Comparison of ENCODE assay signal across 23 cellular contexts in the genomic region with DNA sequence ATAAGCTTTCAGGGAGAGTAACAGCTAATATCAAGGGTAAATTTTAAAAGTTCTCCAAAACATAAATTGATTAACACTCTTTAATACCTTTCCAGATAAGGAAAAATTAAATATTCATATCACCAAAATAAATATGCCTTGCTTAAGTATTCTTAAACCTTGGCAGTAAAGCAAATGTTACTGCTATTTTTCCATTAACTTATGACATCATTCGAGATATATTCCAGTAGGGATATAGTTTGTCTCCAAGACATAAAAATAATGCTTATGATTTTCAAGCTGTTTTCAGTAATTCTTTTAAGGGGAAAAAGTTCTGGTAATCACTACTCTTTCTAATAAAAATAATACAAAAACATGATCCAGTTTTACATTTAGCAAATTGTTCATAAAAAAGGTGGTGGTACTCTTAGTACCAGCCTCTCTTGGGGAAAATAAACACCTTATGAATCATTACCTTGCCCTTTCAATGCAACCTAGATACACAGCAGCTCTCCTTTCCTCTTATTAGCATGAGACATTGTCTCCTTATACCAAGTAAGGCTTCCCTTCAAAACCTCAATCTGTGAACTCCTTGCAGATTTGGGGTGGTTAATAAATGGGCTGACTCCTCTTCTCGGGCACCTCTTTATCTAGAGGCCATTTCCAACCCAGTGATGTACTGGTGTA. TPM values are rescaled to one million over a fixed set of nuclear protein-coding genes. Genes with fewer than 3 reads are reported as not detected.
"Had no signal": no experiment of that assay in that cellular context is flagged by ENCODE, and none has a peak within 500 bp of the region (broad histone marks: within the 10 kb centered on the region; RNA-seq: fewer than 3 reads in every experiment).

No MANE protein-coding gene starts in this region.

- H3K4me3 ChIP-seq: left ventricle myocardium inferior, sigmoid colon, spleen, transverse colon, vagina had no signal

- H3K36me3 Mint-ChIP-seq: natural killer cell treated with Interleukin-12 subunit alpha and Interleukin-12 subunit beta and Interleukin-15 and Interleukin-18, amount 100 ng/mL, for 72 hours had no signal

- H3K9me3 Mint-ChIP-seq: activated B cell treated with CpG ODN at 0.5 μM for 24 hours; activated CD4-positive, alpha-beta T cell treated with anti-CD3 and anti-CD28 coated beads, Interleukin-2, amount 10 ng/mL, durations not matched to agents 7 days and 5 days; activated naive CD4-positive, alpha-beta T cell treated with anti-CD3 and anti-CD28 coated beads for 36 hours; activated T-helper 2 cell treated with anti-CD3 and anti-CD28 coated beads, Interferon-gamma antibody, Interleukin-2, Interleukin-4, amounts not matched to agents 10 μg/mL and 5 μg/mL and 100 μg/mL, durations not matched to agents 14 hours and 24 hours and 36 hours; brain; central memory CD8-positive, alpha-beta T cell; memory B cell; natural killer cell treated with Interleukin-12 subunit alpha and Interleukin-12 subunit beta and Interleukin-15 and Interleukin-18, amount 100 ng/mL, for 72 hours; T-helper 2 cell treated with Interferon-gamma antibody and Interleukin-4, amounts not matched to agents 5 μg/mL and 100 μg/mL, for 36 hours had no signal

- H3K27ac Mint-ChIP-seq: activated B cell treated with CpG ODN at 0.5 μM for 24 hours; activated CD4-positive, alpha-beta T cell treated with anti-CD3 and anti-CD28 coated beads, Interleukin-2, amount 10 ng/mL, durations not matched to agents 7 days and 5 days; activated naive CD4-positive, alpha-beta T cell treated with anti-CD3 and anti-CD28 coated beads for 36 hours; activated T-helper 2 cell treated with anti-CD3 and anti-CD28 coated beads, Interferon-gamma antibody, Interleukin-2, Interleukin-4, amounts not matched to agents 10 μg/mL and 5 μg/mL and 100 μg/mL, durations not matched to agents 14 hours and 24 hours and 36 hours; brain; memory B cell; natural killer cell treated with Interleukin-12 subunit alpha and Interleukin-12 subunit beta and Interleukin-15 and Interleukin-18, amount 100 ng/mL, for 72 hours; T-helper 2 cell treated with Interferon-gamma antibody and Interleukin-4, amounts not matched to agents 5 μg/mL and 100 μg/mL, for 36 hours had no signal

- DNase-seq: activated B cell treated with CpG ODN at 0.5 μM for 24 hours; activated CD4-positive, alpha-beta T cell treated with anti-CD3 and anti-CD28 coated beads, Interleukin-2, amount 10 ng/mL, durations not matched to agents 7 days and 5 days; activated naive CD4-positive, alpha-beta T cell treated with anti-CD3 and anti-CD28 coated beads for 36 hours; amygdala; effector CD8-positive, alpha-beta T cell; head of caudate nucleus; islet precursor cell; left ventricle myocardium inferior; nucleus accumbens; sigmoid colon; spleen; substantia nigra; transverse colon had no signal

- H3K4me3 Mint-ChIP-seq: activated B cell treated with CpG ODN at 0.5 μM for 24 hours; activated CD4-positive, alpha-beta T cell treated with anti-CD3 and anti-CD28 coated beads, Interleukin-2, amount 10 ng/mL, durations not matched to agents 7 days and 5 days; activated naive CD4-positive, alpha-beta T cell treated with anti-CD3 and anti-CD28 coated beads for 36 hours; brain; central memory CD8-positive, alpha-beta T cell; memory B cell; natural killer cell treated with Interleukin-12 subunit alpha and Interleukin-12 subunit beta and Interleukin-15 and Interleukin-18, amount 100 ng/mL, for 72 hours; T-helper 2 cell treated with Interferon-gamma antibody and Interleukin-4, amounts not matched to agents 5 μg/mL and 100 μg/mL, for 36 hours had no signal

- ATAC-seq: natural killer cell treated with Interleukin-12 subunit alpha and Interleukin-12 subunit beta and Interleukin-15 and Interleukin-18, amount 100 ng/mL, for 72 hours had no signal

- H3K27me3 Mint-ChIP-seq: activated B cell treated with CpG ODN at 0.5 μM for 24 hours; activated CD4-positive, alpha-beta T cell treated with anti-CD3 and anti-CD28 coated beads, Interleukin-2, amount 10 ng/mL, durations not matched to agents 7 days and 5 days; brain; central memory CD8-positive, alpha-beta T cell; memory B cell; natural killer cell treated with Interleukin-12 subunit alpha and Interleukin-12 subunit beta and Interleukin-15 and Interleukin-18, amount 100 ng/mL, for 72 hours had no signal

- H3K4me1 Mint-ChIP-seq: activated B cell treated with CpG ODN at 0.5 μM for 24 hours; activated CD4-positive, alpha-beta T cell treated with anti-CD3 and anti-CD28 coated beads, Interleukin-2, amount 10 ng/mL, durations not matched to agents 7 days and 5 days; brain; central memory CD8-positive, alpha-beta T cell; memory B cell had no signal

RNA-seq across cellular contexts. Expression of a gene that starts 52.6 kb away (rescaled TPM):
- total RNA-seq: activated CD4-positive, alpha-beta T cell treated with anti-CD3 and anti-CD28 coated beads, Interleukin-2, amount 10 ng/mL, durations not matched to agents 7 days and 5 days; activated naive CD4-positive, alpha-beta T cell treated with anti-CD3 and anti-CD28 coated beads for 36 hours; activated T-helper 2 cell treated with anti-CD3 and anti-CD28 coated beads, Interferon-gamma antibody, Interleukin-2, Interleukin-4, amounts not matched to agents 10 μg/mL and 5 μg/mL and 100 μg/mL, durations not matched to agents 14 hours and 24 hours and 36 hours; fibroblast of lung; frontal cortex; left ventricle myocardium inferior; natural killer cell treated with Interleukin-12 subunit alpha and Interleukin-12 subunit beta and Interleukin-15 and Interleukin-18, amount 100 ng/mL, for 72 hours; pulmonary artery endothelial cell; sigmoid colon; transverse colon; vagina had no signal
